ENCODE assay signal across 1 cellular context in genomic region chr16:71384073-71384724, GRCh38.
TF ChIP-seq lines count a peak whose summit lies in the region.

No MANE protein-coding gene starts in this region.

TF ChIP-seq in HepG2, 621 proteins besides CTCF, POLR2A, EP300 and RAD21:
- TF ChIP-seq SOX6 (IDR thresholded peaks at IDR 0.05) (0 out of 2 replicates have a peak, but pooled peaks have one; percentile 34), SOX6 (CRISPR knock-in tag; IDR thresholded peaks at IDR 0.05) (no peak), ZBTB38 (CRISPR knock-in tag; IDR thresholded peaks at IDR 0.05) (no peak), NONO (IDR thresholded peaks at IDR 0.05) (0 out of 2 replicates have a peak, but pooled peaks have one; percentile 80), NONO (CRISPR knock-in tag; conservative IDR thresholded peaks at IDR 0.05) (no peak), ZNF142 (CRISPR knock-in tag; IDR thresholded peaks at IDR 0.05) (no peak), ZNF646 (CRISPR knock-in tag; IDR thresholded peaks at IDR 0.05) (peak; percentile 91), MED1 (CRISPR knock-in tag; IDR thresholded peaks at IDR 0.05) (no peak), SALL1 (CRISPR knock-in tag; IDR thresholded peaks at IDR 0.05) (no peak)
